Comparison of ENCODE assay signal across 23 cellular contexts in genomic region chr2:165305391-165306096, GRCh38.
DNase-seq lines count a peak whose midpoint lies in the region; ATAC-seq, FAIRE-seq and TF ChIP-seq lines count a peak whose summit lies in the region.
"Had no signal": no experiment of that assay in that cellular context is flagged by ENCODE, and none has a peak within 500 bp of the region (broad histone marks: within the 10 kb centered on the region; RNA-seq: fewer than 3 reads in every experiment).

No MANE protein-coding gene starts in this region.

- no peak overlapping the region for H4K12ac ChIP-seq in trophoblast cell (ENCODE audit: low read depth, low read length)

- TF ChIP-seq RAD21 in K562 (CRISPR knock-in tag; conservative IDR thresholded peaks at IDR 0.05 in 1 of 2, IDR thresholded peaks at IDR 0.05 in 1 of 2) = no peak

- intact Hi-C loops in K562 (cut with micrococcal nuclease) = no loop called here

- no peak overlapping the region for H3K23ac ChIP-seq in trophoblast cell (ENCODE audit: low read length)

- H3K9me3 ChIP-seq in GM23248 (ENCODE audit: low read depth) (no peaks in the 10 kb centered on the region), K562 (replicated peaks; ENCODE audit: control insufficient read depth, insufficient read depth, low read depth, low read length) (no peaks in the 10 kb centered on the region), trophoblast cell (ENCODE audit: insufficient read depth, low read depth, low read length) (no peaks in the 10 kb centered on the region)
- H3K9me3 ChIP-seq: neutrophil, prostate gland, stomach, thyroid gland had no signal

- H3K4me1 ChIP-seq in GM23248 (ENCODE audit: insufficient read depth) = no peaks in the 10 kb centered on the region
- H3K4me1 ChIP-seq in K562 (replicated peaks in 1 of 2; ENCODE audit: control insufficient read depth in 2 of 2, insufficient read depth in 2 of 2, low read length in 2 of 2) = no peaks in the 10 kb centered on the region
- H3K4me1 ChIP-seq in foreskin keratinocyte = no peaks in the 10 kb centered on the region
- H3K4me1 ChIP-seq in trophoblast cell (ENCODE audit: control insufficient read depth in 1 of 2, insufficient read depth in 2 of 2, low read length in 2 of 2) = no peaks in the 10 kb centered on the region
- H3K4me1 ChIP-seq: prostate gland, stomach, thyroid gland had no signal

- TF ChIP-seq CTCF in K562 (IDR thresholded peaks at IDR 0.05 in 2 of 3, conservative IDR thresholded peaks at IDR 0.05 in 1 of 3; ENCODE audit: insufficient read depth in 2 of 3, low read depth in 1 of 3, low read length in 3 of 3) (no peak), foreskin keratinocyte (conservative IDR thresholded peaks at IDR 0.05) (no peak)

- H3K27ac ChIP-seq in GM23248 (no peak overlapping the region), K562 (ENCODE audit: extremely low read depth, low read depth, low read length) (no peak overlapping the region), foreskin keratinocyte (no peak overlapping the region), trophoblast cell (ENCODE audit: low read depth, low read length) (no peak overlapping the region)
- H3K27ac ChIP-seq: HL-60, neutrophil, prostate gland, thyroid gland had no signal

- no peak overlapping the region for H2BK120ac ChIP-seq in trophoblast cell (ENCODE audit: insufficient read depth, low read length, poor library complexity)

- CTCF ChIA-PET in K562 (lab: Yijun Ruan, JAX; ENCODE audit: low intra/inter-chr PET ratio) = no interaction called here

- H2BK5ac ChIP-seq in trophoblast cell (ENCODE audit: low read depth, low read length, poor library complexity) = no peak overlapping the region

- 7 to 8% methylated on average over 3 of the region's 3 CpGs for WGBS in GM23248 (ENCODE audit: low coverage in 1 of 2, low lambda C conversion rate in 2 of 2, missing lambda C conversion rate in 2 of 2), 2 experiments
- WGBS in K562 (ENCODE audit: insufficient coverage, low coverage, missing lambda C conversion rate) = 0% methylated on average over 3 of the region's 3 CpGs
- no CpG with 5 or more reads among the region's 3 CpGs for WGBS in trophoblast cell (ENCODE audit: extremely low coverage, insufficient coverage, insufficient read length)

- H4K8ac ChIP-seq in trophoblast cell (ENCODE audit: low read depth, low read length) = no peak overlapping the region

- no peak overlapping the region for H2AK5ac ChIP-seq in trophoblast cell (ENCODE audit: low read length)

- H3K18ac ChIP-seq in trophoblast cell (ENCODE audit: low read length) = no peak overlapping the region

- H3K9ac ChIP-seq in GM23248 (no peak overlapping the region), K562 (ENCODE audit: insufficient read depth in 1 of 2, low read depth in 2 of 2, low read length in 2 of 2) (no peak overlapping the region), trophoblast cell (ENCODE audit: low read length) (no peak overlapping the region)

- no peaks in the 10 kb centered on the region for H3F3A ChIP-seq in GM23248 (ENCODE audit: insufficient read depth)

- H3K4ac ChIP-seq in trophoblast cell (ENCODE audit: low read depth, low read length) = no peak overlapping the region

- in situ Hi-C loops in GM23248 (cut with MboI) (no loop called here), K562 (cut with MboI) (no loop called here)

- H3K9me1 ChIP-seq in K562 (ENCODE audit: control insufficient read depth, insufficient read depth, low read length) = no peaks in the 10 kb centered on the region

- H3K4me3 ChIP-seq in GM23248 = no peak overlapping the region
- no peak overlapping the region for H3K4me3 ChIP-seq in K562
- H3K4me3 ChIP-seq in trophoblast cell (ENCODE audit: low read depth, low read length) = no peak overlapping the region
- H3K4me3 ChIP-seq: prostate gland, stomach, thyroid gland had no signal

- H3K27me3 ChIP-seq in GM23248 (replicated peaks; ENCODE audit: insufficient read depth) = no peaks in the 10 kb centered on the region
- no peaks in the 10 kb centered on the region for H3K27me3 ChIP-seq in K562 (ENCODE audit: control insufficient read depth in 2 of 2, insufficient read depth in 2 of 2, low read length in 2 of 2)
- H3K27me3 ChIP-seq in foreskin keratinocyte = no peaks in the 10 kb centered on the region
- no peaks in the 10 kb centered on the region for H3K27me3 ChIP-seq in trophoblast cell (ENCODE audit: insufficient read depth, low read length)
- H3K27me3 ChIP-seq: stomach, thyroid gland had no signal

- TF ChIP-seq POLR2A in K562 (conservative IDR thresholded peaks at IDR 0.05) = no peak

- H3K4me2 ChIP-seq in GM23248 (ENCODE audit: unreplicated experiment) (no peak overlapping the region), K562 (ENCODE audit: insufficient read depth, low read length) (no peak overlapping the region), trophoblast cell (ENCODE audit: low read length) (no peak overlapping the region)

- DNase-seq in GM23248 (peak; percentile 16), K562 (ENCODE audit: extremely low read depth in 1 of 4, low spot score in 3 of 4) (peak in 1 of 4 experiments; percentile 4), foreskin keratinocyte (no peak), trophoblast cell (peak; percentile 68 to 96), DMS79 treated with DMSO at 0.1 percent for 48 hours (lab: John Stamatoyannopoulos, UW) (no peak), GM19238 (ENCODE audit: insufficient read length, low spot score) (no peak)
- DNase-seq: activated CD4-positive, alpha-beta T cell treated with anti-CD3 and anti-CD28 coated beads, Interleukin-2, amount 50 U/mL, for 48 hours; activated CD4-positive, CD25-positive, alpha-beta regulatory T cell treated with anti-CD3 and anti-CD28 coated beads, Interleukin-2, amount 50 U/mL, for 72 hours; GF-D8; glutamatergic neuron; islet precursor cell; left ventricle myocardium superior; midbrain; NCI-H2029 treated with DMSO at 0.1 percent for 48 hours; stimulated activated CD4-positive, alpha-beta T cell treated with anti-CD3 and anti-CD28 coated beads, Interleukin-12 subunit alpha, Interleukin-12 subunit beta, amount 100 ng/mL, for 4 hours; stimulated activated CD4-positive, alpha-beta T cell treated with anti-CD3 and anti-CD28 coated beads, Interleukin-2, amount 100 ng/mL, for 48 hours; stomach; thyroid gland had no signal

- H3K79me1 ChIP-seq in trophoblast cell (ENCODE audit: low read length) = no peaks in the 10 kb centered on the region

- no peak for TF ChIP-seq EP300 in K562 (IDR thresholded peaks at IDR 0.05; ENCODE audit: low read length)

- no TSS peak for BruUV-seq in K562 (replicated peaks; lab: Mats Ljungman, UMichigan)

- H2AFZ ChIP-seq in GM23248 (no peak overlapping the region), K562 (ENCODE audit: low read depth, low read length) (no peak overlapping the region), trophoblast cell (ENCODE audit: insufficient read depth, low read length, poor library complexity) (no peak overlapping the region)

- POLR2A ChIA-PET in K562 (lab: Yijun Ruan, JAX) = no interaction called here

- no peaks in the 10 kb centered on the region for H3K9me2 ChIP-seq in GM23248 (ENCODE audit: insufficient read depth)

- no peak overlapping the region for H3K14ac ChIP-seq in trophoblast cell (ENCODE audit: low read length)

- H3K79me2 ChIP-seq in GM23248 (ENCODE audit: insufficient read depth) (no peaks in the 10 kb centered on the region), K562 (ENCODE audit: control insufficient read depth, insufficient read depth, low read length) (no peaks in the 10 kb centered on the region), trophoblast cell (ENCODE audit: control insufficient read depth, insufficient read depth, low read length, poor library complexity) (no peaks in the 10 kb centered on the region)

- no peak for ATAC-seq in K562
- ATAC-seq in foreskin keratinocyte = peak; percentile 54
- no peak for ATAC-seq in HG03460 (IDR thresholded peaks at IDR 0.05; ENCODE audit: unreplicated experiment)
- ATAC-seq: left ventricle myocardium superior, sciatic nerve had no signal

- H4K91ac ChIP-seq in trophoblast cell (ENCODE audit: low read depth, low read length) = no peak overlapping the region

- H4K20me1 ChIP-seq in GM23248 (ENCODE audit: insufficient read depth) (no peaks in the 10 kb centered on the region), K562 (replicated peaks; ENCODE audit: control insufficient read depth, insufficient read depth, low read length) (no peaks in the 10 kb centered on the region)

- no peak for FAIRE-seq in K562 (lab: Jason Lieb, UNC)

- H3K36me3 ChIP-seq in GM23248 (ENCODE audit: low read depth) (no peaks in the 10 kb centered on the region), K562 (ENCODE audit: control insufficient read depth, insufficient read depth, low read length) (no peaks in the 10 kb centered on the region), trophoblast cell (ENCODE audit: control insufficient read depth in 1 of 2, insufficient read depth in 2 of 2, low read length in 2 of 2) (no peaks in the 10 kb centered on the region)
- H3K36me3 ChIP-seq: neutrophil, prostate gland, stomach, thyroid gland had no signal

- no peak overlapping the region for H2BK12ac ChIP-seq in trophoblast cell (ENCODE audit: low read length)

TF ChIP-seq in K562, 482 proteins besides CTCF, POLR2A, EP300 and RAD21:
- peak; percentile 39; the same call in 1 of the 2 replicates for TF ChIP-seq ARID1B (IDR thresholded peaks at IDR 0.05)
- TF ChIP-seq FOSL1 (tag; conservative IDR thresholded peaks at IDR 0.05) = peak; percentile 75
- no peak for TF ChIP-seq NCOA6 (IDR thresholded peaks at IDR 0.05)

Comparison
In these comparisons a context has a peak if more than half of its experiments do, and no peak if none do; other contexts are left out.
1. DNase-seq: peak in GM23248 (single experiment) and trophoblast cell (2 of 2); none in foreskin keratinocyte (0 of 2), DMS79 treated with DMSO at 0.1 percent for 48 hours (single experiment) and GM19238 (single experiment).